ENCODE assay signal across 22 cellular contexts in the genomic region with DNA sequence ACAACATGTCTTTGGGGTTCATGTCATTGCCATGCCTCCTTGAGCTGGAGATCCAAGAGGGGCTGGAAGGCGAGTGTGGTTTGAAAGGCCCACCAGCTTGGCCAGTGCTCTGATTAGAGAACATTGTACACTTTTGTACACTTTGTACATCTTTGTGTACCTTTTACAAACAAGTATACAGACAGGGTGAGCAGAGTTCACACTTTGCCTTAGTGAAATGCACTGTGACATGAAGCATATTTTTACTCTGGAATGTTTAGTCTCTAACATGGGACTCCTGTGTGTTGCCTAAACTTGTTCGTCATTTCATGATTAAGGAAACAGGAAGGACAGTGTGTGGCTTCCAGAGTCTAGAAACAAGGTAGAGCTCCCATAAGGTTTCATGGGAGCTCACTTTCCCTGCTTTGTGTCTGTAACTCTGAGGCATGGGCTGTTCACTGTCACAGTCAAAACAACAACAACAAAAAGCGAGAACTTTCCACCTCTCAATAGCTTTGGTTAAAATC.
A peak's percentile ranks its signal among the peaks of the same experiment; 100 is the strongest.
DNase-seq lines count a peak whose midpoint lies in the region; ATAC-seq and TF ChIP-seq lines count a peak whose summit lies in the region.
"Had no signal": no experiment of that assay in that cellular context is flagged by ENCODE, and none has a peak within 500 bp of the region (broad histone marks: within the 10 kb centered on the region; RNA-seq: fewer than 3 reads in every experiment).

No MANE protein-coding gene starts in this region.

- H3K4me2 ChIP-seq in H9 (ENCODE audit: insufficient read depth, insufficient read length, low read length) (no peak overlapping the region), neuronal stem cell (ENCODE audit: insufficient read depth, low read length, poor library complexity, severe bottlenecking) (no peak overlapping the region)

- whole genome bisulfite sequencing in H9 (ENCODE audit: extremely low coverage, insufficient read length, low lambda C conversion rate) = no CpG with 5 or more reads among the region's 3 CpGs
- no CpG with 5 or more reads among the region's 3 CpGs for WGBS in neuronal stem cell (ENCODE audit: extremely low coverage in 2 of 2, insufficient read length in 2 of 2, insufficient replicate concordance in 1 of 2), 2 donors
- 83 to 93% (median 92%) methylated on average over 3 of the region's 3 CpGs for WGBS in heart left ventricle, 4 donors

- H3T11ph ChIP-seq in H9 (ENCODE audit: low read length) = no peak overlapping the region

- H3K4ac ChIP-seq in H9 (ENCODE audit: low read depth, low read length) = no peak overlapping the region
- H3K4ac ChIP-seq in neuronal stem cell (ENCODE audit: low read length) = no peak overlapping the region

- no peak overlapping the region for H3K56ac ChIP-seq in H9 (ENCODE audit: insufficient read length, low read depth, low read length)

- intact Hi-C loops in Caco-2 (cut with micrococcal nuclease; ENCODE audit: unreplicated experiment) = no loop called here
- intact Hi-C loops in heart left ventricle (cut with DNase I) = no loop called here

- H3K4me1 ChIP-seq in H9 (ENCODE audit: insufficient read depth, low read length) = no peaks in the 10 kb centered on the region; the same call in 1 of the 2 replicates
- peaks cover 15% of the 10 kb centered on the region for H3K4me1 ChIP-seq in RWPE2 (ENCODE audit: insufficient read depth, poor library complexity, severe bottlenecking)
- peaks cover 5 to 12% of the 10 kb centered on the region in 2 donors for H3K4me1 ChIP-seq in neuronal stem cell (ENCODE audit: control insufficient read depth in 2 of 2, insufficient read depth in 1 of 2, low read depth in 1 of 2, low read length in 2 of 2)
- H3K4me1 ChIP-seq in Caco-2 = peaks cover 14% of the 10 kb centered on the region
- peaks cover 0 to 14% (median 8%) of the 10 kb centered on the region in 12 donors for H3K4me1 ChIP-seq in heart left ventricle
- H3K4me1 ChIP-seq: HAP-1 had no signal

- H2BK5ac ChIP-seq in H9 (ENCODE audit: insufficient read length, low read length) = no peak overlapping the region
- H2BK5ac ChIP-seq in neuronal stem cell (ENCODE audit: low read length) = no peak overlapping the region

- H3K4me3 ChIP-seq in RWPE2 (ENCODE audit: severe bottlenecking) (no peak overlapping the region), fibroblast of villous mesenchyme (ENCODE audit: low read depth, low read length) (no peak overlapping the region), neuronal stem cell (ENCODE audit: low read length in 2 of 2) (no peak overlapping the region), Caco-2 (ENCODE audit: low read depth, low read length) (no peak overlapping the region), heart left ventricle (no peak overlapping the region)
- H3K4me3 ChIP-seq: HAP-1 had no signal

- H3K36me3 Mint-ChIP-seq in H9 (ENCODE audit: insufficient read depth in 1 of 3, low read depth in 3 of 3) (peaks cover 3 to 5% (median 5%) of the 10 kb centered on the region in 3 experiments; a peak in 6 of 7 replicates), Caco-2 (ENCODE audit: insufficient read depth, unreplicated experiment) (no peaks in the 10 kb centered on the region)

- H2BK120ac ChIP-seq in H9 (ENCODE audit: low read depth, low read length, poor library complexity, severe bottlenecking) (no peak overlapping the region), neuronal stem cell (ENCODE audit: low read depth, low read length) (no peak overlapping the region)

- no peaks in the 10 kb centered on the region for H3K23me2 ChIP-seq in H9 (ENCODE audit: insufficient read length, low read depth, low read length, poor library complexity, severe bottlenecking)

- H3K79me1 ChIP-seq in H9 (ENCODE audit: insufficient read depth, low read depth, low read length, poor library complexity, severe bottlenecking) (no peaks in the 10 kb centered on the region), neuronal stem cell (ENCODE audit: low read depth, low read length) (no peaks in the 10 kb centered on the region)

- no peak overlapping the region for H3K18ac ChIP-seq in H9 (ENCODE audit: insufficient read length, low read depth, low read length)
- no peak overlapping the region for H3K18ac ChIP-seq in neuronal stem cell (ENCODE audit: low read length)

- H2AFZ ChIP-seq in H9 (ENCODE audit: low read length) (no peak overlapping the region), neuronal stem cell (ENCODE audit: low read length) (peak overlapping the region; percentile 50)

- H3K4me1 Mint-ChIP-seq in H9 (peaks cover 29 to 50% of the 10 kb centered on the region in 2 experiments), Caco-2 (ENCODE audit: low read depth, unreplicated experiment) (peaks cover 34% of the 10 kb centered on the region)

- H3K9me3 ChIP-seq in H9 (ENCODE audit: control insufficient read depth, low read depth, low read length) (no peaks in the 10 kb centered on the region), RWPE2 (ENCODE audit: severe bottlenecking) (no peaks in the 10 kb centered on the region), neuronal stem cell (replicated peaks in 1 of 2; ENCODE audit: control insufficient read depth in 2 of 2, insufficient read depth in 1 of 2, low read depth in 1 of 2, low read length in 2 of 2) (no peaks in the 10 kb centered on the region), Caco-2 (no peaks in the 10 kb centered on the region), heart left ventricle (no peaks in the 10 kb centered on the region)
- H3K9me3 ChIP-seq: HAP-1 had no signal

- H3K27ac ChIP-seq in H9 (ENCODE audit: insufficient read length, low read depth, low read length) (no peak overlapping the region), RWPE2 (ENCODE audit: poor library complexity, severe bottlenecking) (no peak overlapping the region), neuronal stem cell (replicated peaks; ENCODE audit: low read length) (no peak overlapping the region), heart left ventricle (no peak overlapping the region)

- CTCF ChIA-PET in Caco-2 (lab: Charles Lee) = no interaction called here

- H3K27me3 ChIP-seq in H9 (ENCODE audit: insufficient read depth, low read length) (no peaks in the 10 kb centered on the region), RWPE2 (ENCODE audit: insufficient read depth, poor library complexity, severe bottlenecking) (no peaks in the 10 kb centered on the region), neuronal stem cell (ENCODE audit: control insufficient read depth in 3 of 3, insufficient read depth in 3 of 3, low read depth in 1 of 3, low read length in 3 of 3) (no peaks in the 10 kb centered on the region), Caco-2 (replicated peaks; ENCODE audit: control insufficient read depth, insufficient read depth, low read length) (no peaks in the 10 kb centered on the region), heart left ventricle (no peaks in the 10 kb centered on the region)

- no peaks in the 10 kb centered on the region for H3K79me2 ChIP-seq in H9 (ENCODE audit: insufficient read depth, low read length)

- no TSS peak for BruUV-seq in Caco-2 (replicated peaks; lab: Mats Ljungman, UMichigan)

- H3K27me3 Mint-ChIP-seq in H9 (ENCODE audit: low read depth) = 0 out of 2 replicates have a peak, but pooled peaks cover 1% of the 10 kb centered on the region
- H3K27me3 Mint-ChIP-seq in Caco-2 (ENCODE audit: insufficient read depth, unreplicated experiment) = no peaks in the 10 kb centered on the region

- H2BK12ac ChIP-seq in H9 (ENCODE audit: insufficient read length, low read depth, low read length) (no peak overlapping the region), neuronal stem cell (ENCODE audit: low read length) (no peak overlapping the region)

- H3K23ac ChIP-seq in H9 (ENCODE audit: insufficient read length, low read depth, low read length) (no peak overlapping the region), neuronal stem cell (ENCODE audit: low read depth, low read length, poor library complexity) (no peak overlapping the region)

- POLR2A ChIA-PET in Caco-2 (lab: Charles Lee) = interaction anchor here (0.9 kb wide), 1 partner anchor 226 kb away, joined by 6 read pairs; a partner anchor contains a TSS

- H3K9me3 Mint-ChIP-seq in H9 (peaks cover 0 to 5% of the 10 kb centered on the region in 2 experiments; a peak in 3 of 5 replicates), Caco-2 (ENCODE audit: unreplicated experiment) (no peaks in the 10 kb centered on the region)

- H4K8ac ChIP-seq in H9 (replicated peaks; ENCODE audit: insufficient read length, low read depth, low read length) (no peak overlapping the region), neuronal stem cell (ENCODE audit: low read depth, low read length) (no peak overlapping the region)

- H3K27ac Mint-ChIP-seq in H9 (peak overlapping the region in 2 of 3 experiments; percentile 41 to 59; a peak in 3 of 7 replicates), Caco-2 (ENCODE audit: unreplicated experiment) (no peak overlapping the region)

- H4K91ac ChIP-seq in H9 (ENCODE audit: insufficient read length, low read depth, low read length) = no peak overlapping the region
- H4K91ac ChIP-seq in neuronal stem cell (ENCODE audit: low read depth, low read length, poor library complexity) = no peak overlapping the region

- H2BK20ac ChIP-seq in H9 (ENCODE audit: low read depth, low read length, poor library complexity, severe bottlenecking) = no peak overlapping the region

- ATAC-seq in RWPE2 (ENCODE audit: low read depth) = peak; percentile 46; the same call in 2 of the 3 replicates
- no peak for ATAC-seq in HG03469 (IDR thresholded peaks at IDR 0.05; ENCODE audit: unreplicated experiment)
- no peak for ATAC-seq in heart left ventricle
- ATAC-seq: PC-3, SK-N-SH treated with all-trans-retinoic acid at 6 μM for 48 hours had no signal

- H4K5ac ChIP-seq in H9 (ENCODE audit: insufficient read length, low read depth, low read length) = no peak overlapping the region

- H2AK5ac ChIP-seq in H9 (ENCODE audit: insufficient read length, low read length) = no peak overlapping the region
- no peak overlapping the region for H2AK5ac ChIP-seq in neuronal stem cell (ENCODE audit: low read depth, low read length)

- H3K36me3 ChIP-seq in RWPE2 (ENCODE audit: low read depth) (no peaks in the 10 kb centered on the region), neuronal stem cell (replicated peaks in 1 of 2; ENCODE audit: control insufficient read depth in 2 of 2, insufficient read depth in 2 of 2, low read length in 2 of 2) (no peaks in the 10 kb centered on the region), Caco-2 (ENCODE audit: control insufficient read depth, insufficient read depth, low read length) (no peaks in the 10 kb centered on the region), heart left ventricle (no peaks in the 10 kb centered on the region)
- H3K36me3 ChIP-seq: HAP-1 had no signal

- H3K4me3 Mint-ChIP-seq in H9 (no peak overlapping the region), Caco-2 (ENCODE audit: unreplicated experiment) (no peak overlapping the region)

- TF ChIP-seq CTCF in H9 (conservative IDR thresholded peaks at IDR 0.05) = no peak
- TF ChIP-seq CTCF in RWPE2 (IDR thresholded peaks at IDR 0.05; ENCODE audit: poor library complexity, severe bottlenecking) = no peak
- TF ChIP-seq CTCF in fibroblast of villous mesenchyme (IDR thresholded peaks at IDR 0.05; ENCODE audit: insufficient read depth, low read depth, low read length) = no peak
- TF ChIP-seq CTCF in Caco-2 (IDR thresholded peaks at IDR 0.05; ENCODE audit: insufficient read depth in 1 of 2, low read depth in 1 of 2, low read length in 1 of 2, severe bottlenecking in 1 of 2, unreplicated experiment in 1 of 2) = no peak
- TF ChIP-seq CTCF in heart left ventricle (IDR thresholded peaks at IDR 0.05) = no peak

- H4K20me1 ChIP-seq in H9 (ENCODE audit: control insufficient read depth, insufficient read depth, insufficient read length) = no peaks in the 10 kb centered on the region

- H3K9ac ChIP-seq in H9 (ENCODE audit: extremely low read depth, insufficient read length, low read length) (no peak overlapping the region), neuronal stem cell (ENCODE audit: low read depth, low read length, poor library complexity) (no peak overlapping the region)

- H3K14ac ChIP-seq in H9 (ENCODE audit: insufficient read depth, low read length) (no peak overlapping the region), neuronal stem cell (ENCODE audit: low read length) (no peak overlapping the region)

- no peak for DNase-seq in H9
- no peak for DNase-seq in RWPE2 (ENCODE audit: low spot score)
- peak; percentile 41 for DNase-seq in fibroblast of villous mesenchyme (ENCODE audit: low read depth)
- no peak for DNase-seq in neuronal stem cell (ENCODE audit: low spot score)
- no peak for DNase-seq in Caco-2
- no peak for DNase-seq in stimulated activated CD4-positive, alpha-beta T cell treated with anti-CD3 and anti-CD28 coated beads, Interleukin-2, amount 100 ng/mL, for 24 hours
- DNase-seq in heart left ventricle = no peak
- DNase-seq: ACHN, C1 segment of cervical spinal cord, DMS79, KG1, NCI-H1092, NCI-H1436 treated with DMSO at 0.1 percent for 48 hours, NCI-H2029, NCI-H345, NCI-H524 treated with DMSO at 0.1 percent for 48 hours, PC-3, RPMI8226, SIG-M5 had no signal

- no peak for TF ChIP-seq POLR2A in heart left ventricle (IDR thresholded peaks at IDR 0.05)

- H2BK15ac ChIP-seq in H9 (ENCODE audit: low read depth, low read length) (no peak overlapping the region), neuronal stem cell (ENCODE audit: low read length) (no peak overlapping the region)
